In genomic region chr2:6353669-6354068, GRCh38 we compare ENCODE assay signal across 12 cellular contexts.
DNase-seq lines count a peak whose midpoint lies in the region; ATAC-seq and TF ChIP-seq lines count a peak whose summit lies in the region.
"Had no signal": no experiment of that assay in that cellular context is flagged by ENCODE, and none has a peak within 500 bp of the region (broad histone marks: within the 10 kb centered on the region; RNA-seq: fewer than 3 reads in every experiment).

No MANE protein-coding gene starts in this region.

- TF ChIP-seq CTCF in GM06990 (IDR thresholded peaks at IDR 0.05; ENCODE audit: insufficient read depth, low read length, poor library complexity, severe bottlenecking) = no peak
- no peak for TF ChIP-seq CTCF in PC-3 (conservative IDR thresholded peaks at IDR 0.05; ENCODE audit: low read depth, low read length)

- no peaks in the 10 kb centered on the region for H3K4me1 ChIP-seq in PC-3 (ENCODE audit: insufficient read depth, low read length)
- H3K4me1 ChIP-seq: HAP-1 had no signal

- H3K27me3 ChIP-seq in GM06990 (replicated peaks; ENCODE audit: control insufficient read depth, insufficient read depth, low read length) = no peaks in the 10 kb centered on the region
- no peaks in the 10 kb centered on the region for H3K27me3 ChIP-seq in PC-3 (ENCODE audit: low read length)
- H3K27me3 ChIP-seq: SJCRH30 had no signal

- H3K79me2 ChIP-seq in PC-3 (ENCODE audit: low read length) = no peaks in the 10 kb centered on the region

- no peak overlapping the region for H2AFZ ChIP-seq in PC-3 (ENCODE audit: low read length)

- peak; percentile 63 for ATAC-seq in GM19395 (IDR thresholded peaks at IDR 0.05; ENCODE audit: unreplicated experiment)
- ATAC-seq in HG02798 (IDR thresholded peaks at IDR 0.05; ENCODE audit: poor library complexity, unreplicated experiment) = peak; percentile 69
- ATAC-seq in HG03521 (IDR thresholded peaks at IDR 0.05; ENCODE audit: unreplicated experiment) = peak; percentile 60
- ATAC-seq in sciatic nerve = no peak
- ATAC-seq in PC-3 = no peak
- ATAC-seq: activated CD4-positive, alpha-beta T cell treated with anti-CD3 and anti-CD28 coated beads for 36 hours had no signal

- H3K9ac ChIP-seq in PC-3 (ENCODE audit: low read length) = no peak overlapping the region

- H3F3A ChIP-seq in PC-3 (ENCODE audit: low read length, unreplicated experiment) = no peaks in the 10 kb centered on the region

- H3K4me3 ChIP-seq in GM06990 (replicated peaks; ENCODE audit: low read depth, low read length) = no peak overlapping the region
- no peak overlapping the region for H3K4me3 ChIP-seq in PC-3 (ENCODE audit: low read length)
- H3K4me3 ChIP-seq: HAP-1, SJCRH30 had no signal

- no TSS peak for BruUV-seq in PC-3 (replicated peaks; lab: Mats Ljungman, UMichigan)

- no peak overlapping the region for H3K4me2 ChIP-seq in PC-3 (ENCODE audit: low read length)

- POLR2A ChIA-PET in PC-3 (lab: Charles Lee; ENCODE audit: unreplicated experiment) = no interaction called here

- H3K9me3 ChIP-seq in PC-3 (ENCODE audit: low read length) = no peaks in the 10 kb centered on the region
- H3K9me3 ChIP-seq: HAP-1, SJCRH30 had no signal

- CTCF ChIA-PET in PC-3 (lab: Charles Lee) = no interaction called here

- no peak overlapping the region for H3K27ac ChIP-seq in PC-3 (ENCODE audit: low read length)
- H3K27ac ChIP-seq: SJCRH30 had no signal

- no peaks in the 10 kb centered on the region for H3K36me3 ChIP-seq in GM06990 (ENCODE audit: control insufficient read depth, insufficient read depth, low read length)
- no peaks in the 10 kb centered on the region for H3K36me3 ChIP-seq in PC-3 (ENCODE audit: low read depth, low read length)
- H3K36me3 ChIP-seq: HAP-1, SJCRH30 had no signal

- intact Hi-C loops in sciatic nerve (cut with DNase I) = no loop called here
- intact Hi-C loops in PC-3 (cut with micrococcal nuclease) = no loop called here

- peak; percentile 46 for DNase-seq in GM06990 (ENCODE audit: extremely low read depth, insufficient read length)
- no peak for DNase-seq in sciatic nerve (ENCODE audit: low spot score)
- DNase-seq in PC-3 = no peak
- DNase-seq in COR-L47 (lab: John Stamatoyannopoulos, UW) = no peak
- DNase-seq in GDM1 (lab: John Stamatoyannopoulos, UW) = no peak
- DNase-seq: activated CD4-positive, alpha-beta T cell treated with anti-CD3 and anti-CD28 coated beads for 36 hours; DMS79 treated with DMSO at 0.1 percent for 48 hours had no signal

- no peaks in the 10 kb centered on the region for H3K9me2 ChIP-seq in PC-3 (replicated peaks; ENCODE audit: low read length)

- H4K20me1 ChIP-seq in PC-3 (ENCODE audit: low read length) = no peaks in the 10 kb centered on the region

Comparison
In these comparisons a context has a peak if more than half of its experiments do, and no peak if none do; other contexts are left out.
1. ATAC-seq: peak in GM19395 (single experiment), HG02798 (single experiment) and HG03521 (single experiment); none in sciatic nerve (single experiment) and PC-3 (single experiment).